36 cellular contexts compared by ENCODE assay signal in the genomic region with DNA sequence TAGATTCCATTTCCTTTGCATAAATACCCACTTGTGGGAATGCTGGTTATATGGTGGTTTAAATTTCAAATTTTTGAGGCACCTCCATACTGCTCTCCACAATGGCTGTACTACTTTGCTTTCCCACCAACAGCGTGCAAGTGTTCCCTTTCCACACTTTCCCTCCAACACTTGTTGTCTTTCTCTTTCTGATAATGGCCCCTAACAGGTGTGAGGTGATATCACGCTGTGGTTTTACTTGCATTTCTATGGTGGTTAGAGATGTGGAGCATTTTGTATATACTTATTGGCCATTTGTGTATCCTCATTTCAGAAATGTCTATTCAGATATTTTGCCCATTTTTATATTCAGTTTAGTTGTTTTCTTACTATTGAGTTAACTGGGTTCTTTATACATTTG.
"Had no signal": no experiment of that assay in that cellular context is flagged by ENCODE, and none has a peak within 500 bp of the region (broad histone marks: within the 10 kb centered on the region; RNA-seq: fewer than 3 reads in every experiment).

No MANE protein-coding gene starts in this region.

- H3K4me3 Mint-ChIP-seq: activated B cell treated with CpG ODN at 0.5 μM for 24 hours; activated CD4-positive, alpha-beta memory T cell treated with anti-CD3 and anti-CD28 coated beads for 36 hours; activated CD4-positive, alpha-beta T cell treated with anti-CD3 and anti-CD28 coated beads, Interleukin-2, amount 10 ng/mL, durations not matched to agents 24 days and 14 days; activated CD8-positive, alpha-beta T cell treated with anti-CD3 and anti-CD28 coated beads for 36 hours; activated naive CD4-positive, alpha-beta T cell treated with anti-CD3 and anti-CD28 coated beads for 36 hours; activated naive CD8-positive, alpha-beta T cell treated with anti-CD3 and anti-CD28 coated beads for 36 hours; activated T-cell treated with anti-CD3 and anti-CD28 coated beads, Interleukin-2, amount 50 U/mL, for 4 hours; activated T-cell treated with anti-CD3 and anti-CD28 coated beads, Interleukin-2, amount 50 U/mL, for 72 hours; activated T-helper 1 cell treated with anti-CD3 and anti-CD28 coated beads, Interleukin-12 subunit alpha, Interleukin-12 subunit beta, Interleukin-2, Interleukin-4 antibody, amounts not matched to agents 30 ng/mL and 10 ng/mL and 1 ng/mL, durations not matched to agents 14 hours and 24 hours and 36 hours; activated T-helper 17 cell treated with anti-CD3 and anti-CD28 coated beads, Interleukin-2, amount 50 U/mL, for 72 hours; T-helper 2 cell treated with Interferon-gamma antibody and Interleukin-4, amounts not matched to agents 5 μg/mL and 100 μg/mL, for 36 hours had no signal

- H3K36me3 ChIP-seq: adrenal gland, brain microvascular endothelial cell, breast epithelium had no signal

- DNase-seq: activated B cell treated with CpG ODN at 0.5 μM for 24 hours; activated CD4-positive, alpha-beta memory T cell treated with anti-CD3 and anti-CD28 coated beads for 36 hours; activated CD4-positive, alpha-beta T cell treated with anti-CD3 and anti-CD28 coated beads for 4 hours; activated CD4-positive, alpha-beta T cell treated with anti-CD3 and anti-CD28 coated beads, Interleukin-2, amount 10 ng/mL, durations not matched to agents 24 days and 14 days; activated CD4-positive, alpha-beta T cell treated with anti-CD3 and anti-CD28 coated beads, Interleukin-2, amount 50 U/mL, for 1 hour; activated CD4-positive, alpha-beta T cell treated with anti-CD3 and anti-CD28 coated beads, Interleukin-2, amount 50 U/mL, for 4 hours; activated CD4-positive, CD25-positive, alpha-beta regulatory T cell treated with anti-CD3 and anti-CD28 coated beads, Interleukin-2, amount 50 U/mL, for 72 hours; activated CD8-positive, alpha-beta memory T cell treated with anti-CD3 and anti-CD28 coated beads, Interleukin-2, amount 50 U/mL, for 4 hours; activated CD8-positive, alpha-beta T cell treated with anti-CD3 and anti-CD28 coated beads for 36 hours; activated effector memory CD4-positive, alpha-beta T cell treated with anti-CD3 and anti-CD28 coated beads, Interleukin-2, amount 50 U/mL, for 16 hours; activated gamma-delta T cell treated with Interleukin-2 at 50 U/mL for 16 hours; activated naive CD4-positive, alpha-beta T cell; activated naive CD4-positive, alpha-beta T cell treated with anti-CD3 and anti-CD28 coated beads for 36 hours; activated naive CD4-positive, alpha-beta T cell treated with anti-CD3 and anti-CD28 coated beads, Interleukin-2, amount 50 U/mL, for 16 hours; activated naive CD8-positive, alpha-beta T cell treated with anti-CD3 and anti-CD28 coated beads for 36 hours; activated T-cell treated with anti-CD3 and anti-CD28 coated beads for 4 hours; activated T-cell treated with anti-CD3 and anti-CD28 coated beads, Interleukin-2, amount 50 U/mL, for 1 hour; activated T-cell treated with anti-CD3 and anti-CD28 coated beads, Interleukin-2, amount 50 U/mL, for 4 hours; activated T-cell treated with anti-CD3 and anti-CD28 coated beads, Interleukin-2, amount 50 U/mL, for 72 hours; adrenal gland; amniotic stem cell; aorta; body of pancreas; brain microvascular endothelial cell; central memory CD4-positive, alpha-beta T cell; T-helper 2 cell; T-helper 9 cell had no signal

- ATAC-seq: activated CD8-positive, alpha-beta T cell treated with anti-CD3 and anti-CD28 coated beads for 36 hours; activated naive CD4-positive, alpha-beta T cell treated with anti-CD3 and anti-CD28 coated beads, Interleukin-2, amount 50 U/mL, for 72 hours; activated T-cell treated with anti-CD3 and anti-CD28 coated beads, Interleukin-2, amount 50 U/mL, for 4 hours; activated T-cell treated with anti-CD3 and anti-CD28 coated beads, Interleukin-2, amount 50 U/mL, for 72 hours; activated T-helper 17 cell treated with anti-CD3 and anti-CD28 coated beads, Interleukin-2, amount 50 U/mL, for 72 hours; body of pancreas had no signal

- H3K27me3 Mint-ChIP-seq: activated B cell treated with CpG ODN at 0.5 μM for 24 hours; activated T-helper 17 cell treated with anti-CD3 and anti-CD28 coated beads, Interleukin-2, amount 50 U/mL, for 72 hours had no signal

- H3K36me3 Mint-ChIP-seq: activated CD4-positive, alpha-beta memory T cell treated with anti-CD3 and anti-CD28 coated beads for 36 hours; activated naive CD4-positive, alpha-beta T cell treated with anti-CD3 and anti-CD28 coated beads, Interleukin-2, amount 50 U/mL, for 72 hours; activated naive CD8-positive, alpha-beta T cell treated with anti-CD3 and anti-CD28 coated beads for 36 hours had no signal

- H3K4me1 Mint-ChIP-seq: activated B cell treated with CpG ODN at 0.5 μM for 24 hours; activated CD4-positive, alpha-beta T cell treated with anti-CD3 and anti-CD28 coated beads, Interleukin-2, amount 10 ng/mL, durations not matched to agents 24 days and 14 days; activated naive CD8-positive, alpha-beta T cell treated with anti-CD3 and anti-CD28 coated beads for 36 hours; activated T-helper 17 cell treated with anti-CD3 and anti-CD28 coated beads, Interleukin-2, amount 50 U/mL, for 72 hours had no signal

- H3K9me3 Mint-ChIP-seq: activated B cell treated with CpG ODN at 0.5 μM for 24 hours; activated CD4-positive, alpha-beta memory T cell treated with anti-CD3 and anti-CD28 coated beads for 36 hours; activated CD4-positive, alpha-beta T cell treated with anti-CD3 and anti-CD28 coated beads, Interleukin-2, amount 10 ng/mL, durations not matched to agents 24 days and 14 days; activated CD8-positive, alpha-beta T cell treated with anti-CD3 and anti-CD28 coated beads for 36 hours; activated naive CD4-positive, alpha-beta T cell treated with anti-CD3 and anti-CD28 coated beads for 36 hours; activated naive CD4-positive, alpha-beta T cell treated with anti-CD3 and anti-CD28 coated beads, Interleukin-2, amount 50 U/mL, for 72 hours; activated T-cell treated with anti-CD3 and anti-CD28 coated beads, Interleukin-2, amount 50 U/mL, for 72 hours; activated T-helper 1 cell treated with anti-CD3 and anti-CD28 coated beads, Interleukin-12 subunit alpha, Interleukin-12 subunit beta, Interleukin-2, Interleukin-4 antibody, amounts not matched to agents 30 ng/mL and 10 ng/mL and 1 ng/mL, durations not matched to agents 14 hours and 24 hours and 36 hours; activated T-helper 17 cell treated with anti-CD3 and anti-CD28 coated beads, Interleukin-2, amount 50 U/mL, for 72 hours; T-helper 2 cell treated with Interferon-gamma antibody and Interleukin-4, amounts not matched to agents 5 μg/mL and 100 μg/mL, for 36 hours had no signal

- H3K27ac Mint-ChIP-seq: activated B cell treated with CpG ODN at 0.5 μM for 24 hours; activated CD4-positive, alpha-beta memory T cell treated with anti-CD3 and anti-CD28 coated beads for 36 hours; activated CD4-positive, alpha-beta T cell treated with anti-CD3 and anti-CD28 coated beads, Interleukin-2, amount 10 ng/mL, durations not matched to agents 24 days and 14 days; activated CD8-positive, alpha-beta T cell treated with anti-CD3 and anti-CD28 coated beads for 36 hours; activated naive CD4-positive, alpha-beta T cell treated with anti-CD3 and anti-CD28 coated beads for 36 hours; activated naive CD4-positive, alpha-beta T cell treated with anti-CD3 and anti-CD28 coated beads, Interleukin-2, amount 50 U/mL, for 72 hours; activated naive CD8-positive, alpha-beta T cell treated with anti-CD3 and anti-CD28 coated beads for 36 hours; activated T-cell treated with anti-CD3 and anti-CD28 coated beads, Interleukin-2, amount 50 U/mL, for 72 hours; activated T-helper 1 cell treated with anti-CD3 and anti-CD28 coated beads, Interleukin-12 subunit alpha, Interleukin-12 subunit beta, Interleukin-2, Interleukin-4 antibody, amounts not matched to agents 30 ng/mL and 10 ng/mL and 1 ng/mL, durations not matched to agents 14 hours and 24 hours and 36 hours; activated T-helper 17 cell treated with anti-CD3 and anti-CD28 coated beads, Interleukin-2, amount 50 U/mL, for 72 hours; T-helper 2 cell treated with Interferon-gamma antibody and Interleukin-4, amounts not matched to agents 5 μg/mL and 100 μg/mL, for 36 hours had no signal

- H3K9me3 ChIP-seq: adrenal gland, body of pancreas, breast epithelium had no signal

- H3K4me1 ChIP-seq: adrenal gland, body of pancreas, breast epithelium had no signal

- H3K4me3 ChIP-seq: adrenal gland, body of pancreas, breast epithelium had no signal

- H3K27me3 ChIP-seq: body of pancreas, brain microvascular endothelial cell, breast epithelium had no signal

- H3K27ac ChIP-seq: adrenal gland, body of pancreas, brain microvascular endothelial cell, breast epithelium, VCaP had no signal

- FAIRE-seq: astrocyte, colon, TTC549 had no signal
